ENCODE assay signal across 11 cellular contexts in genomic region chr6:11918021-11918738, GRCh38.
DNase-seq lines count a peak whose midpoint lies in the region; TF ChIP-seq lines count a peak whose summit lies in the region.
"Had no signal": no experiment of that assay in that cellular context is flagged by ENCODE, and none has a peak within 500 bp of the region (broad histone marks: within the 10 kb centered on the region; RNA-seq: fewer than 3 reads in every experiment).

No MANE protein-coding gene starts in this region.

- H3K4me3 ChIP-seq in A673 (ENCODE audit: low read depth, low read length, poor library complexity, severe bottlenecking) (no peak overlapping the region), HEK293 (ENCODE audit: low read depth, low read length) (no peak overlapping the region), testis (no peak overlapping the region), Peyer's patch (no peak overlapping the region)
- no peak overlapping the region for H3K4me3 ChIP-seq in effector memory CD4-positive, alpha-beta T cell (ENCODE audit: insufficient read depth, low read depth, low read length, poor library complexity, severe bottlenecking)

- H3K4me1 ChIP-seq in A673 (ENCODE audit: insufficient read depth, low read length, poor library complexity, severe bottlenecking) = peaks cover 4% of the 10 kb centered on the region
- peaks cover 13% of the 10 kb centered on the region for H3K4me1 ChIP-seq in HEK293 (ENCODE audit: control insufficient read depth, insufficient read depth, low read length)
- no peaks in the 10 kb centered on the region for H3K4me1 ChIP-seq in testis
- H3K4me1 ChIP-seq in effector memory CD4-positive, alpha-beta T cell (ENCODE audit: control insufficient read depth, insufficient read depth, low read length, poor library complexity, severe bottlenecking) = no peaks in the 10 kb centered on the region
- H3K4me1 ChIP-seq in Peyer's patch = peaks cover 0 to 20% (median 0%) of the 10 kb centered on the region in 4 donors

- TF ChIP-seq POLR2A in testis (IDR thresholded peaks at IDR 0.05) = no peak
- TF ChIP-seq POLR2A in Peyer's patch (IDR thresholded peaks at IDR 0.05) = no peak

- no peak for TF ChIP-seq CTCF in A673 (conservative IDR thresholded peaks at IDR 0.05; ENCODE audit: low read depth, low read length)
- TF ChIP-seq CTCF in HEK293 (tag by site-specific recombination; IDR thresholded peaks at IDR 0.05) = no peak
- no peak for TF ChIP-seq CTCF in brain (conservative IDR thresholded peaks at IDR 0.05)
- no peak for TF ChIP-seq CTCF in testis (IDR thresholded peaks at IDR 0.05)
- TF ChIP-seq CTCF in Peyer's patch (IDR thresholded peaks at IDR 0.05) = no peak

- H3K9me3 ChIP-seq in A673 (ENCODE audit: low read depth, low read length, poor library complexity, severe bottlenecking) = no peaks in the 10 kb centered on the region
- H3K9me3 ChIP-seq in HEK293 (ENCODE audit: control insufficient read depth, insufficient read depth, low read depth, low read length) = no peaks in the 10 kb centered on the region
- no peaks in the 10 kb centered on the region for H3K9me3 ChIP-seq in testis
- H3K9me3 ChIP-seq in effector memory CD4-positive, alpha-beta T cell (ENCODE audit: control insufficient read depth, low read length) = no peaks in the 10 kb centered on the region
- H3K9me3 ChIP-seq in Peyer's patch = no peaks in the 10 kb centered on the region

- H3K27me3 Mint-ChIP-seq in brain = peaks cover 52% of the 10 kb centered on the region

- peaks cover 0 to 4% (median 0%) of the 10 kb centered on the region in 5 experiments for H3K9me3 Mint-ChIP-seq in brain
- H3K9me3 Mint-ChIP-seq: activated naive CD4-positive, alpha-beta T cell treated with anti-CD3 and anti-CD28 coated beads for 36 hours had no signal

- POLR2A ChIA-PET in A673 (lab: Charles Lee; ENCODE audit: low non-redundant PET) = no interaction called here
- POLR2A ChIA-PET in HEK293 (lab: Yijun Ruan, JAX) = no interaction called here

- H3K36me3 Mint-ChIP-seq in brain = no peaks in the 10 kb centered on the region

- CTCF ChIA-PET in A673 (lab: Charles Lee) = no interaction called here
- CTCF ChIA-PET in HEK293 (lab: Yijun Ruan, JAX) = interaction anchor here (0.6 to 1.0 kb wide), 3 partner anchors 11 to 195 kb away, joined by 3 read pairs; no protein-coding TSS in a partner anchor

- H3K27ac ChIP-seq in A673 (ENCODE audit: low read depth, low read length, poor library complexity, severe bottlenecking) (no peak overlapping the region), HEK293 (ENCODE audit: extremely low read depth, low read depth, low read length) (peak overlapping the region; percentile 48; the same call in 1 of the 2 replicates), testis (no peak overlapping the region), Peyer's patch (peak overlapping the region in 2 of 4 donors; percentile 45 to 59)
- no peak overlapping the region for H3K27ac ChIP-seq in effector memory CD4-positive, alpha-beta T cell (ENCODE audit: insufficient read depth, low read length, poor library complexity, severe bottlenecking)

- peak; percentile 15 for DNase-seq in A673 (ENCODE audit: low spot score)
- DNase-seq in lung microvascular endothelial cell (ENCODE audit: low read depth in 2 of 2) = peak; percentile 22 to 62
- no peak for DNase-seq in activated naive CD4-positive, alpha-beta T cell (lab: John Stamatoyannopoulos, UW)
- no peak for DNase-seq in testis
- no peak for DNase-seq in effector memory CD4-positive, alpha-beta T cell
- DNase-seq in Peyer's patch = no peak
- DNase-seq: activated naive CD4-positive, alpha-beta T cell treated with anti-CD3 and anti-CD28 coated beads for 36 hours; Calu3; trophoblast cell had no signal

- no TSS peak for BruUV-seq in A673 (replicated peaks; lab: Mats Ljungman, UMichigan)

- peak overlapping the region; percentile 23 to 98 (median 89) for H3K27ac Mint-ChIP-seq in brain
- H3K27ac Mint-ChIP-seq: activated naive CD4-positive, alpha-beta T cell treated with anti-CD3 and anti-CD28 coated beads for 36 hours had no signal

- H3K36me3 ChIP-seq in A673 (ENCODE audit: insufficient read depth, low read length, poor library complexity, severe bottlenecking) (no peaks in the 10 kb centered on the region), HEK293 (ENCODE audit: control insufficient read depth in 2 of 2, insufficient read depth in 1 of 2, low read length in 2 of 2) (no peaks in the 10 kb centered on the region), testis (ENCODE audit: low read depth, missing control alignments) (no peaks in the 10 kb centered on the region), Peyer's patch (no peaks in the 10 kb centered on the region)
- no peaks in the 10 kb centered on the region for H3K36me3 ChIP-seq in effector memory CD4-positive, alpha-beta T cell (ENCODE audit: control insufficient read depth, insufficient read depth, low read length)

- H3K27me3 ChIP-seq in A673 (replicated peaks; ENCODE audit: insufficient read depth, low read depth, low read length, poor library complexity) = no peaks in the 10 kb centered on the region
- H3K27me3 ChIP-seq in testis = no peaks in the 10 kb centered on the region
- no peaks in the 10 kb centered on the region for H3K27me3 ChIP-seq in effector memory CD4-positive, alpha-beta T cell (replicated peaks; ENCODE audit: control insufficient read depth, insufficient read depth, low read length, poor library complexity, severe bottlenecking)
- H3K27me3 ChIP-seq in Peyer's patch = no peaks in the 10 kb centered on the region

- 81% methylated on average over 8 of the region's 8 CpGs for WGBS in testis, 2 donors

- intact Hi-C loops in A673 (cut with micrococcal nuclease; ENCODE audit: unreplicated experiment) (no loop called here), testis (cut with DNase I; ENCODE audit: low total_unique reads) (no loop called here)

- peaks cover 34% of the 10 kb centered on the region for H3K4me1 Mint-ChIP-seq in brain

- H3K4me3 Mint-ChIP-seq in brain = peak overlapping the region; percentile 12 to 59 (median 49)
- H3K4me3 Mint-ChIP-seq: activated naive CD4-positive, alpha-beta T cell treated with anti-CD3 and anti-CD28 coated beads for 36 hours had no signal

TF ChIP-seq in HEK293, 187 proteins besides CTCF, POLR2A, EP300 and RAD21 (continues in another document):
- no peak for TF ChIP-seq SP3 (tag by site-specific recombination; IDR thresholded peaks at IDR 0.05)
- TF ChIP-seq ZNF792 (tag by site-specific recombination; IDR thresholded peaks at IDR 0.05) = no peak
- peak; percentile 68; the same call in 1 of the 2 replicates for TF ChIP-seq ZXDB (tag by site-specific recombination; IDR thresholded peaks at IDR 0.05)
- TF ChIP-seq WT1 (tag by site-specific recombination; IDR thresholded peaks at IDR 0.05) = 0 out of 2 replicates have a peak, but pooled peaks have one; percentile 19
- no peak for TF ChIP-seq ZSCAN18 (tag by site-specific recombination; IDR thresholded peaks at IDR 0.05)
- TF ChIP-seq BCL11A (tag by site-specific recombination; IDR thresholded peaks at IDR 0.05; ENCODE audit: low read depth) = no peak
- TF ChIP-seq ZNF391 (tag by site-specific recombination; IDR thresholded peaks at IDR 0.05; ENCODE audit: borderline replicate concordance, low read depth) = no peak; the same call in 1 of the 2 replicates
- no peak for TF ChIP-seq ZBTB20 (tag by site-specific recombination; IDR thresholded peaks at IDR 0.05)
- TF ChIP-seq ZNF112 (tag by site-specific recombination; IDR thresholded peaks at IDR 0.05) = no peak
- TF ChIP-seq HOXD13 (CRISPR knock-in tag; IDR thresholded peaks at IDR 0.05; ENCODE audit: borderline replicate concordance) = no peak
- TF ChIP-seq ZNF280D (tag by site-specific recombination; IDR thresholded peaks at IDR 0.05) = peak; percentile 14; the same call in 1 of the 2 replicates
- no peak for TF ChIP-seq RBAK (tag by site-specific recombination; IDR thresholded peaks at IDR 0.05)

Comparison
In these comparisons a context has a peak if more than half of its experiments do, and no peak if none do; other contexts are left out.
1. DNase-seq: peak in A673 (single experiment) and lung microvascular endothelial cell (2 of 2); none in activated naive CD4-positive, alpha-beta T cell (0 of 4), testis (single experiment), effector memory CD4-positive, alpha-beta T cell (0 of 3) and Peyer's patch (0 of 3).